ENCODE assay signal across 32 cellular contexts in the genomic region with DNA sequence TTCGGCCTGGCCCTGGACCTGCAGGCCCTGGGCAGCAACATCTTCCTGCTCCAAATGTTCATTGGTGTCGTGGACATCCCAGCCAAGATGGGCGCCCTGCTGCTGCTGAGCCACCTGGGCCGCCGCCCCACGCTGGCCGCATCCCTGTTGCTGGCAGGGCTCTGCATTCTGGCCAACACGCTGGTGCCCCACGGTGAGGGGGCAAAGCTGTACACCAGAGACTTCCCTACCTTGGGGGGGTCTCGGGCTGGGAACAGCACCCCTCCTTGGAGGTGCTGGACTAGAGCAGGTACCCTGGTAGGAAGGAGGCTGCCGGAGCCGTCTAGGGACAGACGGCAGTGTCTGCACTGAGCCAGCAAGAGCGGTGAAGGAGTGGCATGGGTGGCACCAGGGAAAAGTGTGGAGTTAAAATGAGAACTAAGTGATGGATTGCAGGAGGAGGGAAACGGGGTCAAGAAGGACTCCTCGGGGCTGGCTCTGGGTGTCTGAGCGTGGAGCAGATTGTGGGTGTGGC. TPM values are rescaled to one million over a fixed set of nuclear protein-coding genes. Genes with fewer than 3 reads are reported as not detected.
"Had no signal": no experiment of that assay in that cellular context is flagged by ENCODE, and none has a peak within 500 bp of the region (broad histone marks: within the 10 kb centered on the region; RNA-seq: fewer than 3 reads in every experiment).

No MANE protein-coding gene starts in this region.

- H3K9ac ChIP-seq: parathyroid adenoma had no signal

- H3K27ac ChIP-seq: coronary artery, epithelial cell of prostate, esophagus muscularis mucosa, gastrocnemius medialis, heart right ventricle, left ventricle myocardium inferior, parathyroid adenoma, prostate gland, right lobe of liver, spleen, tibial artery, upper lobe of left lung, uterus had no signal

- H3K9me3 ChIP-seq: esophagus muscularis mucosa, gastrocnemius medialis, heart right ventricle, left ventricle myocardium inferior, prostate gland, right lobe of liver, spleen, tibial artery, upper lobe of left lung, uterus had no signal

- FAIRE-seq: endometrium, islet of Langerhans had no signal

- H3K4me3 ChIP-seq: coronary artery, esophagus muscularis mucosa, gastrocnemius medialis, heart right ventricle, left ventricle myocardium inferior, lung, prostate gland, right lobe of liver, spleen, tibial artery, upper lobe of left lung, uterus had no signal

- DNase-seq: effector CD8-positive, alpha-beta T cell; gastrocnemius medialis; heart right ventricle; hypothalamus; left ventricle myocardium inferior; mesendoderm; naive thymus-derived CD4-positive, alpha-beta T cell; nucleus accumbens; spleen; stimulated activated CD4-positive, alpha-beta T cell treated with anti-CD3 and anti-CD28 coated beads, Interleukin-15, amount 100 ng/mL, for 24 hours; stimulated activated CD4-positive, alpha-beta T cell treated with anti-CD3 and anti-CD28 coated beads, Interleukin-1b, Interleukin-23, amount 100 ng/mL, for 48 hours; stimulated activated CD4-positive, alpha-beta T cell treated with anti-CD3 and anti-CD28 coated beads, Interleukin-4, amount 100 ng/mL, for 24 hours; tibial artery; upper lobe of left lung; uterus had no signal

- H3K36me3 ChIP-seq: esophagus muscularis mucosa, gastrocnemius medialis, heart right ventricle, left ventricle myocardium inferior, prostate gland, right lobe of liver, spleen, tibial artery, upper lobe of left lung, uterus had no signal

- H2AFZ ChIP-seq: parathyroid adenoma had no signal

- H3K4me1 ChIP-seq: esophagus muscularis mucosa, gastrocnemius medialis, heart right ventricle, left ventricle myocardium inferior, parathyroid adenoma, prostate gland, right lobe of liver, spleen, tibial artery, upper lobe of left lung, uterus had no signal

- H3K27me3 ChIP-seq: right lobe of liver, upper lobe of left lung, uterus had no signal

- ATAC-seq: gastrocnemius medialis; heart right ventricle; naive thymus-derived CD4-positive, alpha-beta T cell; right lobe of liver; stimulated activated memory B cell treated with anti-CD40 and anti-IgM and Interleukin-4, amounts not matched to agents 10 μg/mL and 1 μg/mL and 100 μg/mL, for 72 hours had no signal

RNA-seq across cellular contexts. Expression of a gene that starts 8.7 kb away (rescaled TPM):
- total RNA-seq: cerebellum; dermis microvascular lymphatic vessel endothelial cell; esophagus muscularis mucosa; fibroblast of villous mesenchyme; gastrocnemius medialis; heart right ventricle; left ventricle myocardium inferior; lung; naive thymus-derived CD4-positive, alpha-beta T cell; prostate gland; renal cortical epithelial cell; skeletal muscle tissue; spleen; temporal lobe; upper lobe of left lung; uterus had no signal
- polyA plus RNA-seq: heart right ventricle; lung; naive thymus-derived CD4-positive, alpha-beta T cell; neural cell; spleen had no signal

RNA-seq across cellular contexts. Expression of a gene that starts 44.0 kb away (rescaled TPM):
- total RNA-seq: cerebellum; dermis microvascular lymphatic vessel endothelial cell; esophagus muscularis mucosa; fibroblast of villous mesenchyme; gastrocnemius medialis; heart right ventricle; left ventricle myocardium inferior; lung; naive thymus-derived CD4-positive, alpha-beta T cell; prostate gland; renal cortical epithelial cell; skeletal muscle tissue; temporal lobe; upper lobe of left lung had no signal
- polyA plus RNA-seq: heart right ventricle; naive thymus-derived CD4-positive, alpha-beta T cell; neural cell had no signal
